Comparison of ENCODE assay signal across 8 cellular contexts in genomic region chr3:126259411-126260391, GRCh38.
DNase-seq lines count a peak whose midpoint lies in the region; ATAC-seq lines count a peak whose summit lies in the region.

No MANE protein-coding gene starts in this region.

- ATAC-seq in GM21825 (IDR thresholded peaks at IDR 0.05; ENCODE audit: unreplicated experiment), result no peak
- no peak for ATAC-seq in GM21576 (IDR thresholded peaks at IDR 0.05; ENCODE audit: unreplicated experiment)
- ATAC-seq in HG02763 (IDR thresholded peaks at IDR 0.05; ENCODE audit: unreplicated experiment), result no peak

- DNase-seq in ELF-1 (ENCODE audit: low read depth, low spot score) (peak; percentile 85), NCI-H1105 (lab: John Stamatoyannopoulos, UW) (peak; percentile 17), dermis blood vessel endothelial cell (peak; percentile 75), mesenteric fat pad (ENCODE audit: low spot score) (peak; percentile 77), T-helper 2 cell (no peak)

Comparison
In these comparisons a context has a peak if more than half of its experiments do, and no peak if none do; other contexts are left out.
1. DNase-seq: peak in ELF-1 (single experiment), NCI-H1105 (single experiment), dermis blood vessel endothelial cell (single experiment) and mesenteric fat pad (single experiment); none in T-helper 2 cell (0 of 5).